In genomic region chr11:64344721-64345120, GRCh38 we compare ENCODE assay signal across 23 cellular contexts. TPM values are rescaled to one million over a fixed set of nuclear protein-coding genes. Genes with fewer than 3 reads are reported as not detected.
A peak's percentile ranks its signal among the peaks of the same experiment; 100 is the strongest.
DNase-seq lines count a peak whose midpoint lies in the region; ATAC-seq and TF ChIP-seq lines count a peak whose summit lies in the region.
"Had no signal": no experiment of that assay in that cellular context is flagged by ENCODE, and none has a peak within 500 bp of the region (broad histone marks: within the 10 kb centered on the region; RNA-seq: fewer than 3 reads in every experiment).

No MANE protein-coding gene starts in this region.

- TF ChIP-seq POLR2A in heart left ventricle (IDR thresholded peaks at IDR 0.05) = no peak

- H2AFZ ChIP-seq in hepatocyte (no peak overlapping the region), osteoblast (ENCODE audit: low read length) (no peak overlapping the region)
- H2AFZ ChIP-seq: GM23338 had no signal

- no peaks in the 10 kb centered on the region for H3K9me2 ChIP-seq in hepatocyte (replicated peaks; ENCODE audit: insufficient read depth)
- H3K9me2 ChIP-seq: SK-N-SH had no signal

- peak overlapping the region in 6 of 11 experiments; percentile 9 to 56 (median 27); a peak in 7 of 22 replicates for H3K27ac ChIP-seq in BLaER1 treated with 17β-estradiol and CSF1 and Interleukin-3, amounts not matched to agents 10 nM and 100 nM
- peak overlapping the region; percentile 92 for H3K27ac ChIP-seq in RWPE1
- no peak overlapping the region for H3K27ac ChIP-seq in hepatocyte
- H3K27ac ChIP-seq in osteoblast (ENCODE audit: low read depth, low read length) = no peak overlapping the region
- H3K27ac ChIP-seq in heart left ventricle = no peak overlapping the region
- H3K27ac ChIP-seq: KMS-11, Peyer's patch had no signal

- H3K79me2 ChIP-seq in hepatocyte = no peaks in the 10 kb centered on the region
- H3K79me2 ChIP-seq in osteoblast (ENCODE audit: insufficient read depth, low read length) = no peaks in the 10 kb centered on the region

- H3K4me2 ChIP-seq in BLaER1 treated with 17β-estradiol and CSF1 and Interleukin-3, amounts not matched to agents 10 nM and 100 nM = no peak overlapping the region
- H3K4me2 ChIP-seq in hepatocyte = no peak overlapping the region
- H3K4me2 ChIP-seq in osteoblast (ENCODE audit: insufficient read depth, low read length) = no peak overlapping the region
- H3K4me2 ChIP-seq: GM23338, KMS-11, SK-N-SH had no signal

- peaks cover 33 to 91% (median 76%) of the 10 kb centered on the region in 10 experiments for H3K4me1 ChIP-seq in BLaER1 treated with 17β-estradiol and CSF1 and Interleukin-3, amounts not matched to agents 10 nM and 100 nM
- H3K4me1 ChIP-seq in hepatocyte (ENCODE audit: insufficient read depth) (no peaks in the 10 kb centered on the region), osteoblast (ENCODE audit: insufficient read depth, low read length) (peaks cover 3% of the 10 kb centered on the region), heart left ventricle (peaks cover 0 to 20% (median 8%) of the 10 kb centered on the region in 12 donors)

- CTCF ChIA-PET in RWPE1 (lab: Yijun Ruan, JAX) = interaction anchor here (0.6 to 2.0 kb wide), 4 partner anchors 8 to 27 kb away, joined by 3 to 12 read pairs (median 4); partner anchors contain the start of gene PRDX5

- no peak for TF ChIP-seq CTCF in RWPE1 (conservative IDR thresholded peaks at IDR 0.05; ENCODE audit: low read depth)
- TF ChIP-seq CTCF in hepatocyte (IDR thresholded peaks at IDR 0.05; ENCODE audit: poor library complexity) = no peak
- no peak for TF ChIP-seq CTCF in osteoblast (IDR thresholded peaks at IDR 0.05; ENCODE audit: extremely low read depth, low read depth, low read length)
- no peak for TF ChIP-seq CTCF in heart left ventricle (IDR thresholded peaks at IDR 0.05)

- POLR2A ChIA-PET in RWPE1 (lab: Yijun Ruan, JAX; ENCODE audit: low non-redundant PET) = no interaction called here

- peaks cover 0 to 3% (median 0%) of the 10 kb centered on the region in 11 experiments; a peak in 3 of 22 replicates for H3K27me3 ChIP-seq in BLaER1 treated with 17β-estradiol and CSF1 and Interleukin-3, amounts not matched to agents 10 nM and 100 nM
- H3K27me3 ChIP-seq in hepatocyte = no peaks in the 10 kb centered on the region
- no peaks in the 10 kb centered on the region for H3K27me3 ChIP-seq in osteoblast (ENCODE audit: insufficient read depth, low read length)
- H3K27me3 ChIP-seq in heart left ventricle = peaks cover 0 to 15% (median 0%) of the 10 kb centered on the region in 9 donors
- H3K27me3 ChIP-seq: Peyer's patch had no signal

- intact Hi-C loops in heart left ventricle (cut with DNase I) = no loop called here

- H3K4me3 ChIP-seq in BLaER1 treated with 17β-estradiol and CSF1 and Interleukin-3, amounts not matched to agents 10 nM and 100 nM = no peak overlapping the region
- H3K4me3 ChIP-seq in hepatocyte (no peak overlapping the region), osteoblast (ENCODE audit: insufficient read depth, low read length) (no peak overlapping the region), heart left ventricle (no peak overlapping the region)
- H3K4me3 ChIP-seq: GM23338, HAP-1, Peyer's patch had no signal

- peaks cover 0 to 3% (median 0%) of the 10 kb centered on the region in 11 experiments; a peak in 1 of 22 replicates for H4K20me1 ChIP-seq in BLaER1 treated with 17β-estradiol and CSF1 and Interleukin-3, amounts not matched to agents 10 nM and 100 nM
- H4K20me1 ChIP-seq in hepatocyte (ENCODE audit: insufficient read depth, poor library complexity, severe bottlenecking) = no peaks in the 10 kb centered on the region
- H4K20me1 ChIP-seq in osteoblast (ENCODE audit: insufficient read depth, low read length) = no peaks in the 10 kb centered on the region

- ATAC-seq in heart left ventricle = no peak
- ATAC-seq: GM23338 had no signal

- no peak for DNase-seq in RWPE1 (ENCODE audit: low spot score)
- DNase-seq in hepatocyte (ENCODE audit: low spot score) = peak; percentile 3
- peak; percentile 66 for DNase-seq in osteoblast (ENCODE audit: insufficient read length, low spot score, missing footprints)
- no peak for DNase-seq in pons (ENCODE audit: low spot score)
- no peak for DNase-seq in germinal center (ENCODE audit: low spot score)
- no peak for DNase-seq in heart left ventricle
- DNase-seq: CD4-positive, alpha-beta T cell; DMS53; HFFc6; IMR-90; MM.1S; NCI-H1417; NCI-H1694; NCI-H2029 treated with DMSO at 0.1 percent for 48 hours; NCI-H226; NCI-H510A; NCI-H69; SK-N-SH had no signal

- WGBS in hepatocyte (ENCODE audit: low lambda C conversion rate, missing lambda C conversion rate) = 97% methylated on average over 22 of the region's 24 CpGs
- WGBS in heart left ventricle, 4 donors = 94 to 97% (median 95%) methylated on average over 23 to 24 of the region's 24 CpGs

- peak overlapping the region in 6 of 11 experiments; percentile 4 to 54 (median 24); a peak in 7 of 22 replicates for H3K9ac ChIP-seq in BLaER1 treated with 17β-estradiol and CSF1 and Interleukin-3, amounts not matched to agents 10 nM and 100 nM
- H3K9ac ChIP-seq: KMS-11, SK-N-SH had no signal

- H3K36me3 ChIP-seq in BLaER1 treated with 17β-estradiol and CSF1 and Interleukin-3, amounts not matched to agents 10 nM and 100 nM = no peaks in the 10 kb centered on the region; a peak in 2 of 22 replicates
- H3K36me3 ChIP-seq in hepatocyte (replicated peaks; ENCODE audit: insufficient read depth, low read depth) (no peaks in the 10 kb centered on the region), osteoblast (ENCODE audit: insufficient read depth, low read length) (no peaks in the 10 kb centered on the region), heart left ventricle (peaks cover 0 to 19% (median 0%) of the 10 kb centered on the region in 9 donors)
- H3K36me3 ChIP-seq: HAP-1, Peyer's patch had no signal

- H3K9me3 ChIP-seq in BLaER1 treated with 17β-estradiol and CSF1 and Interleukin-3, amounts not matched to agents 10 nM and 100 nM (replicated peaks in 1 of 11) = no peaks in the 10 kb centered on the region
- H3K9me3 ChIP-seq in hepatocyte (ENCODE audit: low read depth) (no peaks in the 10 kb centered on the region), osteoblast (ENCODE audit: low read depth, low read length) (no peaks in the 10 kb centered on the region), heart left ventricle (no peaks in the 10 kb centered on the region)
- H3K9me3 ChIP-seq: HAP-1, Peyer's patch, SK-N-SH had no signal

RNA-seq across cellular contexts. Expression of gene CCDC88B, which starts 4.7 kb away (rescaled TPM):
- total RNA-seq in hepatocyte (4.9 TPM in 2 replicates), osteoblast (0.29 and 1.4 TPM in 2 replicates), heart left ventricle (10 to 100 TPM in 1 of 9 donors, 1 to 10 TPM in 8; 4.1 to 16.2 (median 7.3) TPM)
- polyA plus RNA-seq in hepatocyte (9.1 and 10.0 TPM in 2 replicates), heart left ventricle (10 to 100 TPM in 1 of 2 donors, 1 to 10 TPM in 1; 8.1 to 24.0 TPM)

RNA-seq across cellular contexts. Expression of gene RPS6KA4, which starts 14.2 kb away (rescaled TPM):
- 31.3 and 35.9 TPM in 2 replicates for total RNA-seq in hepatocyte
- polyA plus RNA-seq in hepatocyte = 44.0 and 44.8 TPM in 2 replicates
- total RNA-seq in osteoblast = 35.9 and 39.4 TPM in 2 replicates
- total RNA-seq in heart left ventricle = 10 to 100 TPM; 12.8 to 32.5 (median 18.3) TPM
- 10 to 100 TPM; 15.0 to 30.4 TPM for polyA plus RNA-seq in heart left ventricle

RNA-seq across cellular contexts. Expression of gene PRDX5, which starts 26.8 kb away (rescaled TPM):
- 261 and 267 TPM in 2 replicates for total RNA-seq in hepatocyte
- 517 and 542 TPM in 2 replicates for polyA plus RNA-seq in hepatocyte
- total RNA-seq in osteoblast = 238 and 245 TPM in 2 replicates
- 100 to 1,000 TPM; 220 to 561 (median 290) TPM for total RNA-seq in heart left ventricle
- 100 to 1,000 TPM; 385 to 882 TPM for polyA plus RNA-seq in heart left ventricle

RNA-seq across cellular contexts. Expression of gene TRMT112, which starts 27.4 kb away (rescaled TPM):
- 210 and 244 TPM in 2 replicates for total RNA-seq in hepatocyte
- 292 and 311 TPM in 2 replicates for polyA plus RNA-seq in hepatocyte
- total RNA-seq in osteoblast = 104 and 123 TPM in 2 replicates
- 100 to 1,000 TPM in 4 of 9 donors, 10 to 100 TPM in 5; 80.0 to 169 (median 95.6) TPM for total RNA-seq in heart left ventricle
- 100 to 1,000 TPM; 172 to 186 TPM for polyA plus RNA-seq in heart left ventricle

RNA-seq across cellular contexts. Expression of gene ESRRA, which starts 39.4 kb away (rescaled TPM):
- total RNA-seq in hepatocyte (52.1 and 62.0 TPM in 2 replicates), osteoblast (24.5 and 28.6 TPM in 2 replicates), heart left ventricle (100 to 1,000 TPM in 8 of 9 donors, 10 to 100 TPM in 1; 94.0 to 291 (median 145) TPM)
- polyA plus RNA-seq in hepatocyte (51.3 and 57.4 TPM in 2 replicates), heart left ventricle (100 to 1,000 TPM; 217 to 260 TPM)

Comparison
In these comparisons a context has a peak if more than half of its experiments do, and no peak if none do; other contexts are left out.
1. H3K27ac ChIP-seq: peak in BLaER1 treated with 17β-estradiol and CSF1 and Interleukin-3, amounts not matched to agents 10 nM and 100 nM (6 of 11) and RWPE1 (single experiment); none in hepatocyte (single experiment), osteoblast (single experiment) and heart left ventricle (0 of 12).
2. DNase-seq: peak in hepatocyte (single experiment) and osteoblast (single experiment); none in RWPE1 (single experiment), pons (single experiment), germinal center (single experiment) and heart left ventricle (0 of 5).